1 cellular context compared by ENCODE assay signal in the genomic region with DNA sequence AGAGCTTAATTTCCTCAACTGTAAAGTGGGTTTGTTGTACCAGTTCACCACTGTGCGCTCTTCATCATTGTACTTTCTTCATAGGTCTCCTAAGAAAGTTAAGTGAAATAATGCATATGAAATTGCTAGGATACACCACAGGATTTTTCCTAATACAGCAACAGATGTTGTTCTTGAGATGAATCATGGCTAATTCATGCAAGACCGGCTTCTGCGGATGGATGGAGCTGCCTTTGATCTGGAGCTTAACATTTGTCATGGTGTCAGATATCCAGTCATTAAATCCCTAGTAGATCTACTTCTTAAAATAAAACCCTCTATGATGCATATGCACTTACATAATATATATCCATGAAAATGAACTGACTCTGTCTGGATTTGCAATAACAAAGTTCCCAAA.
A peak's percentile ranks its signal among the peaks of the same experiment; 100 is the strongest.
TF ChIP-seq lines count a peak whose summit lies in the region.

No MANE protein-coding gene starts in this region.

TF ChIP-seq in HEK293, 187 proteins besides CTCF, POLR2A, EP300 and RAD21 (continued from another document):
- TF ChIP-seq PRDM6 (tag by site-specific recombination; IDR thresholded peaks at IDR 0.05) (no peak), ZNF37A (tag by site-specific recombination; IDR thresholded peaks at IDR 0.05) (no peak), INSM2 (tag by site-specific recombination; IDR thresholded peaks at IDR 0.05) (no peak), ZNF624 (tag by site-specific recombination; IDR thresholded peaks at IDR 0.05) (no peak), AEBP2 (tag by site-specific recombination; IDR thresholded peaks at IDR 0.05; ENCODE audit: borderline replicate concordance) (no peak), ZNF837 (tag by site-specific recombination; IDR thresholded peaks at IDR 0.05) (no peak), SP7 (tag by site-specific recombination; IDR thresholded peaks at IDR 0.05) (peak; percentile 53; the same call in 1 of the 2 replicates), SCRT2 (tag by site-specific recombination; IDR thresholded peaks at IDR 0.05) (peak; percentile 71), ZNF423 (tag by site-specific recombination; IDR thresholded peaks at IDR 0.05) (no peak), HOXC10 (CRISPR knock-in tag; IDR thresholded peaks at IDR 0.05) (no peak), ZNF223 (tag by site-specific recombination; IDR thresholded peaks at IDR 0.05) (no peak), ZNF248 (tag by site-specific recombination; IDR thresholded peaks at IDR 0.05) (no peak), ZNF529 (tag by site-specific recombination; IDR thresholded peaks at IDR 0.05; ENCODE audit: insufficient replicate concordance) (no peak), TCF7L2 (IDR thresholded peaks at IDR 0.05; ENCODE audit: borderline replicate concordance, low read depth, low read length) (peak; percentile 61; the same call in 1 of the 2 replicates), ZNF23 (tag by site-specific recombination; IDR thresholded peaks at IDR 0.05; ENCODE audit: borderline replicate concordance) (no peak), ZNF658 (tag by site-specific recombination; IDR thresholded peaks at IDR 0.05) (no peak), ZNF202 (tag by site-specific recombination; IDR thresholded peaks at IDR 0.05; ENCODE audit: borderline replicate concordance) (no peak), ZNF354C (tag by site-specific recombination; IDR thresholded peaks at IDR 0.05; ENCODE audit: borderline replicate concordance, low read depth) (no peak), KLF9 (tag by site-specific recombination; IDR thresholded peaks at IDR 0.05; ENCODE audit: low read depth) (no peak), ZNF175 (tag by site-specific recombination; IDR thresholded peaks at IDR 0.05) (no peak), ZNF776 (tag by site-specific recombination; IDR thresholded peaks at IDR 0.05; ENCODE audit: borderline replicate concordance) (no peak), ZNF639 (tag by site-specific recombination; IDR thresholded peaks at IDR 0.05) (no peak), ZNF404 (tag by site-specific recombination; IDR thresholded peaks at IDR 0.05) (no peak), ZNF138 (tag by site-specific recombination; IDR thresholded peaks at IDR 0.05; ENCODE audit: borderline replicate concordance) (no peak), HIC1 (tag by site-specific recombination; IDR thresholded peaks at IDR 0.05) (no peak), PATZ1 (tag by site-specific recombination; IDR thresholded peaks at IDR 0.05) (no peak)
- TF ChIP-seq, protein P1, sequence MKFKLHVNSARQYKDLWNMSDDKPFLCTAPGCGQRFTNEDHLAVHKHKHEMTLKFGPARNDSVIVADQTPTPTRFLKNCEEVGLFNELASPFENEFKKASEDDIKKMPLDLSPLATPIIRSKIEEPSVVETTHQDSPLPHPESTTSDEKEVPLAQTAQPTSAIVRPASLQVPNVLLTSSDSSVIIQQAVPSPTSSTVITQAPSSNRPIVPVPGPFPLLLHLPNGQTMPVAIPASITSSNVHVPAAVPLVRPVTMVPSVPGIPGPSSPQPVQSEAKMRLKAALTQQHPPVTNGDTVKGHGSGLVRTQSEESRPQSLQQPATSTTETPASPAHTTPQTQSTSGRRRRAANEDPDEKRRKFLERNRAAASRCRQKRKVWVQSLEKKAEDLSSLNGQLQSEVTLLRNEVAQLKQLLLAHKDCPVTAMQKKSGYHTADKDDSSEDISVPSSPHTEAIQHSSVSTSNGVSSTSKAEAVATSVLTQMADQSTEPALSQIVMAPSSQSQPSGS (tag by site-specific recombination; IDR thresholded peaks at IDR 0.05; ENCODE audit: low read depth) = no peak
- TF ChIP-seq, protein P2, sequence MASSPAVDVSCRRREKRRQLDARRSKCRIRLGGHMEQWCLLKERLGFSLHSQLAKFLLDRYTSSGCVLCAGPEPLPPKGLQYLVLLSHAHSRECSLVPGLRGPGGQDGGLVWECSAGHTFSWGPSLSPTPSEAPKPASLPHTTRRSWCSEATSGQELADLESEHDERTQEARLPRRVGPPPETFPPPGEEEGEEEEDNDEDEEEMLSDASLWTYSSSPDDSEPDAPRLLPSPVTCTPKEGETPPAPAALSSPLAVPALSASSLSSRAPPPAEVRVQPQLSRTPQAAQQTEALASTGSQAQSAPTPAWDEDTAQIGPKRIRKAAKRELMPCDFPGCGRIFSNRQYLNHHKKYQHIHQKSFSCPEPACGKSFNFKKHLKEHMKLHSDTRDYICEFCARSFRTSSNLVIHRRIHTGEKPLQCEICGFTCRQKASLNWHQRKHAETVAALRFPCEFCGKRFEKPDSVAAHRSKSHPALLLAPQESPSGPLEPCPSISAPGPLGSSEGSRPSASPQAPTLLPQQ (tag by site-specific recombination; IDR thresholded peaks at IDR 0.05) = no peak
- TF ChIP-seq, protein P3, sequence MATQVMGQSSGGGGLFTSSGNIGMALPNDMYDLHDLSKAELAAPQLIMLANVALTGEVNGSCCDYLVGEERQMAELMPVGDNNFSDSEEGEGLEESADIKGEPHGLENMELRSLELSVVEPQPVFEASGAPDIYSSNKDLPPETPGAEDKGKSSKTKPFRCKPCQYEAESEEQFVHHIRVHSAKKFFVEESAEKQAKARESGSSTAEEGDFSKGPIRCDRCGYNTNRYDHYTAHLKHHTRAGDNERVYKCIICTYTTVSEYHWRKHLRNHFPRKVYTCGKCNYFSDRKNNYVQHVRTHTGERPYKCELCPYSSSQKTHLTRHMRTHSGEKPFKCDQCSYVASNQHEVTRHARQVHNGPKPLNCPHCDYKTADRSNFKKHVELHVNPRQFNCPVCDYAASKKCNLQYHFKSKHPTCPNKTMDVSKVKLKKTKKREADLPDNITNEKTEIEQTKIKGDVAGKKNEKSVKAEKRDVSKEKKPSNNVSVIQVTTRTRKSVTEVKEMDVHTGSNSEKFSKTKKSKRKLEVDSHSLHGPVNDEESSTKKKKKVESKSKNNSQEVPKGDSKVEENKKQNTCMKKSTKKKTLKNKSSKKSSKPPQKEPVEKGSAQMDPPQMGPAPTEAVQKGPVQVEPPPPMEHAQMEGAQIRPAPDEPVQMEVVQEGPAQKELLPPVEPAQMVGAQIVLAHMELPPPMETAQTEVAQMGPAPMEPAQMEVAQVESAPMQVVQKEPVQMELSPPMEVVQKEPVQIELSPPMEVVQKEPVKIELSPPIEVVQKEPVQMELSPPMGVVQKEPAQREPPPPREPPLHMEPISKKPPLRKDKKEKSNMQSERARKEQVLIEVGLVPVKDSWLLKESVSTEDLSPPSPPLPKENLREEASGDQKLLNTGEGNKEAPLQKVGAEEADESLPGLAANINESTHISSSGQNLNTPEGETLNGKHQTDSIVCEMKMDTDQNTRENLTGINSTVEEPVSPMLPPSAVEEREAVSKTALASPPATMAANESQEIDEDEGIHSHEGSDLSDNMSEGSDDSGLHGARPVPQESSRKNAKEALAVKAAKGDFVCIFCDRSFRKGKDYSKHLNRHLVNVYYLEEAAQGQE (tag by site-specific recombination; IDR thresholded peaks at IDR 0.05) = no peak
- TF ChIP-seq, protein P4, sequence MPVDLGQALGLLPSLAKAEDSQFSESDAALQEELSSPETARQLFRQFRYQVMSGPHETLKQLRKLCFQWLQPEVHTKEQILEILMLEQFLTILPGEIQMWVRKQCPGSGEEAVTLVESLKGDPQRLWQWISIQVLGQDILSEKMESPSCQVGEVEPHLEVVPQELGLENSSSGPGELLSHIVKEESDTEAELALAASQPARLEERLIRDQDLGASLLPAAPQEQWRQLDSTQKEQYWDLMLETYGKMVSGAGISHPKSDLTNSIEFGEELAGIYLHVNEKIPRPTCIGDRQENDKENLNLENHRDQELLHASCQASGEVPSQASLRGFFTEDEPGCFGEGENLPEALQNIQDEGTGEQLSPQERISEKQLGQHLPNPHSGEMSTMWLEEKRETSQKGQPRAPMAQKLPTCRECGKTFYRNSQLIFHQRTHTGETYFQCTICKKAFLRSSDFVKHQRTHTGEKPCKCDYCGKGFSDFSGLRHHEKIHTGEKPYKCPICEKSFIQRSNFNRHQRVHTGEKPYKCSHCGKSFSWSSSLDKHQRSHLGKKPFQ (tag by site-specific recombination; IDR thresholded peaks at IDR 0.05) = no peak
